10 cellular contexts compared by ENCODE assay signal in genomic region chr10:7563368-7563767, GRCh38.
A peak's percentile ranks its signal among the peaks of the same experiment; 100 is the strongest.
DNase-seq lines count a peak whose midpoint lies in the region; ATAC-seq and TF ChIP-seq lines count a peak whose summit lies in the region.
"Had no signal": no experiment of that assay in that cellular context is flagged by ENCODE, and none has a peak within 500 bp of the region (broad histone marks: within the 10 kb centered on the region; RNA-seq: fewer than 3 reads in every experiment).

No MANE protein-coding gene starts in this region.

- H3K27ac ChIP-seq in upper lobe of left lung (peak overlapping the region; percentile 18 to 59 (median 44)), vagina (no peak overlapping the region)
- H3K27ac ChIP-seq: WERI-Rb-1 had no signal

- WGBS in upper lobe of left lung, 2 donors, result 36 to 40% methylated on average over 7 of the region's 7 CpGs

- no peak for TF ChIP-seq CTCF in fibroblast of villous mesenchyme (IDR thresholded peaks at IDR 0.05; ENCODE audit: insufficient read depth, low read depth, low read length)
- TF ChIP-seq CTCF in mucosa of descending colon (IDR thresholded peaks at IDR 0.05), result no peak
- no peak for TF ChIP-seq CTCF in upper lobe of left lung (IDR thresholded peaks at IDR 0.05)
- no peak for TF ChIP-seq CTCF in vagina (IDR thresholded peaks at IDR 0.05)

- peaks cover 6% of the 10 kb centered on the region for H3K4me1 ChIP-seq in mucosa of descending colon (ENCODE audit: low read depth)
- H3K4me1 ChIP-seq in upper lobe of left lung, result peaks cover 6 to 19% (median 12%) of the 10 kb centered on the region in 4 donors
- peaks cover 32% of the 10 kb centered on the region for H3K4me1 ChIP-seq in vagina

- no peaks in the 10 kb centered on the region for H3K27me3 ChIP-seq in upper lobe of left lung
- no peaks in the 10 kb centered on the region for H3K27me3 ChIP-seq in vagina

- intact Hi-C loops in mucosa of descending colon (cut with DNase I, micrococcal nuclease), result no loop called here
- intact Hi-C loops in vagina (cut with DNase I), result no loop called here

- ATAC-seq in mucosa of descending colon (peak; percentile 53), upper lobe of left lung (ENCODE audit: low FRiP score in 2 of 2) (peak; percentile 34 to 38), HG02981 (IDR thresholded peaks at IDR 0.05; ENCODE audit: unreplicated experiment) (no peak)

- H3K36me3 ChIP-seq in mucosa of descending colon (ENCODE audit: low read depth) (no peaks in the 10 kb centered on the region), upper lobe of left lung (no peaks in the 10 kb centered on the region), vagina (no peaks in the 10 kb centered on the region)
- H3K36me3 ChIP-seq: WERI-Rb-1 had no signal

- DNase-seq in amniotic epithelial cell (ENCODE audit: low read depth), result peak; percentile 13
- peak; percentile 34 for DNase-seq in fibroblast of villous mesenchyme (ENCODE audit: low read depth)
- peak in 1 of 3 donors; percentile 60 for DNase-seq in mucosa of descending colon
- DNase-seq in upper lobe of left lung, result no peak
- DNase-seq in vagina (ENCODE audit: extremely low spot score in 2 of 2), result no peak
- no peak for DNase-seq in stimulated activated CD4-positive, alpha-beta T cell treated with anti-CD3 and anti-CD28 coated beads, Interleukin-15, amount 100 ng/mL, for 24 hours
- DNase-seq: activated naive CD8-positive, alpha-beta T cell treated with anti-CD3 and anti-CD28 coated beads for 36 hours; GOT3; WERI-Rb-1 had no signal

- H3K4me3 ChIP-seq in fibroblast of villous mesenchyme (ENCODE audit: low read depth, low read length), result no peak overlapping the region
- H3K4me3 ChIP-seq in mucosa of descending colon, result no peak overlapping the region
- no peak overlapping the region for H3K4me3 ChIP-seq in upper lobe of left lung
- no peak overlapping the region for H3K4me3 ChIP-seq in vagina

- H3K9me3 ChIP-seq in mucosa of descending colon (no peaks in the 10 kb centered on the region), upper lobe of left lung (no peaks in the 10 kb centered on the region), vagina (no peaks in the 10 kb centered on the region)

- no peak for TF ChIP-seq EP300 in upper lobe of left lung (IDR thresholded peaks at IDR 0.05)

- TF ChIP-seq POLR2A in upper lobe of left lung (IDR thresholded peaks at IDR 0.05) (no peak), vagina (IDR thresholded peaks at IDR 0.05) (no peak)

Comparison
In these comparisons a context has a peak if more than half of its experiments do, and no peak if none do; other contexts are left out.
1. DNase-seq: peak in amniotic epithelial cell (single experiment) and fibroblast of villous mesenchyme (single experiment); none in upper lobe of left lung (0 of 2), vagina (0 of 2) and stimulated activated CD4-positive, alpha-beta T cell treated with anti-CD3 and anti-CD28 coated beads, Interleukin-15, amount 100 ng/mL, for 24 hours (single experiment).